Comparison of ENCODE assay signal across 1 cellular context in genomic region chr9:26892251-26893029, GRCh38.
A peak's percentile ranks its signal among the peaks of the same experiment; 100 is the strongest.
TF ChIP-seq lines count a peak whose summit lies in the region.

A gene with protein sequence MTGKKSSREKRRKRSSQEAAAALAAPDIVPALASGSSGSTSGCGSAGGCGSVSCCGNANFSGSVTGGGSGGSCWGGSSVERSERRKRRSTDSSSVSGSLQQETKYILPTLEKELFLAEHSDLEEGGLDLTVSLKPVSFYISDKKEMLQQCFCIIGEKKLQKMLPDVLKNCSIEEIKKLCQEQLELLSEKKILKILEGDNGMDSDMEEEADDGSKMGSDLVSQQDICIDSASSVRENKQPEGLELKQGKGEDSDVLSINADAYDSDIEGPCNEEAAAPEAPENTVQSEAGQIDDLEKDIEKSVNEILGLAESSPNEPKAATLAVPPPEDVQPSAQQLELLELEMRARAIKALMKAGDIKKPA (minus strand): TSS chr9:26892802. CDS start chr9:26892715, 87 bp downstream.

TF ChIP-seq in HCT116, 20 proteins besides CTCF, POLR2A, EP300 and RAD21 (continued from another document):
- TF ChIP-seq ZBTB33 (IDR thresholded peaks at IDR 0.05; ENCODE audit: extremely low read depth, insufficient replicate concordance, low read length) = no peak
- no peak for TF ChIP-seq EZH2phosphoT487 (IDR thresholded peaks at IDR 0.05; ENCODE audit: borderline replicate concordance)
- TF ChIP-seq, protein P1, sequence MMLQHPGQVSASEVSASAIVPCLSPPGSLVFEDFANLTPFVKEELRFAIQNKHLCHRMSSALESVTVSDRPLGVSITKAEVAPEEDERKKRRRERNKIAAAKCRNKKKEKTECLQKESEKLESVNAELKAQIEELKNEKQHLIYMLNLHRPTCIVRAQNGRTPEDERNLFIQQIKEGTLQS (IDR thresholded peaks at IDR 0.05) = no peak
- TF ChIP-seq POLR2AphosphoS5 (IDR thresholded peaks at IDR 0.05; ENCODE audit: low read depth, low read length) = peak; percentile 96
